In genomic region chr20:23574977-23575376, GRCh38 we compare ENCODE assay signal across 9 cellular contexts. TPM values are rescaled to one million over a fixed set of nuclear protein-coding genes. Genes with fewer than 3 reads are reported as not detected.
"Had no signal": no experiment of that assay in that cellular context is flagged by ENCODE, and none has a peak within 500 bp of the region (broad histone marks: within the 10 kb centered on the region; RNA-seq: fewer than 3 reads in every experiment).

No MANE protein-coding gene starts in this region.

- H3K9ac ChIP-seq: KMS-11 had no signal

- H3K27ac ChIP-seq: HL-60, KMS-11 had no signal

- DNase-seq: IMR-90, KBM-7, KG1 had no signal

- FAIRE-seq: HTR-8/SVneo had no signal

- H3K4me2 ChIP-seq: KMS-11 had no signal

RNA-seq across cellular contexts. Expression of gene CST9L, which starts 6.7 kb away (rescaled TPM):
- total RNA-seq: HT-29, HT1080, IMR-90 had no signal
- polyA plus RNA-seq: IgD-negative memory B cell, IMR-90 had no signal

RNA-seq across cellular contexts. Expression of gene CST9, which starts 30.7 kb away (rescaled TPM):
- total RNA-seq: HT-29, HT1080, IMR-90 had no signal
- polyA plus RNA-seq: IgD-negative memory B cell, IMR-90 had no signal
